Comparison of ENCODE assay signal across 1 cellular context in the genomic region with DNA sequence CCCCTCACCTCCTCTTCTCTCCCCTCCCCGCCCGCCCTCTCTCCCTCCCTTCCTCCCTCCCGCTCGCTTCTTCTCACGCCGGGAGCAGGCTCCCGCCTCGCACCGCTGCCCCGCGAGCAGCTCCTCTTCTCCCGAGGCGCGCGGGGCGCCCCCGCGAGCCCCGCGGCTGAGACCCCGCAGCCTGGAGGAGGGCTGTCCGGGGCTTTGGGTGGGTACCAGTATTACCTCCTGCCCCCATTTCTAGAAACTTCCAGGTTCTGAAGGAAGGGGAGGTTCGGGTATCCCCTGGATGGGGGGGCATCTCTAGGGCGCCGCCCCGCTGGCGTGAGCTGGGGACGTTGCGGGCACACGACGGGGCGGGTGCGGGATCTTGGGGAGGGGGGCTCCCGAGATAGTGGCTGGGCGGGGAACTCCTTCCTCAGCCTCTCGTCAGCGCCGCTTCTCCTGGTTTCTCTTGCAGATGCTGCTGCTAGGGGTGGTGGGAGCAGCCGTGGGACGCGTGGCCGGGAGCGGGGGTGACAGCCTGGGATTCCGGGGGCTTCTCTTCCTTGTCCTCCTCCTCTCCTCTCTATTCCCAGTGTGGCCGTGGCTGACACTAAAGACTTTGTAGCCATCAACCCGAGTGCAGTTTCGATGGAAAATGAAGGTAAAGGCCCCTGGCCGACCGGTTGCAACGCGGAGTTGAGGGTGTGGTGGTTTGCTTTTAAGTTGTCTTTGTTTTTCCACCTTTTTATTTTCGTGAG.
TF ChIP-seq lines count a peak whose summit lies in the region.

No MANE protein-coding gene starts in this region.

TF ChIP-seq in WTC11, 78 proteins besides CTCF, POLR2A, EP300 and RAD21 (continued from another document):
- TF ChIP-seq AFF4 (CRISPR knock-in tag; IDR thresholded peaks at IDR 0.05; ENCODE audit: borderline replicate concordance) (no peak), MAX (CRISPR knock-in tag; IDR thresholded peaks at IDR 0.05) (no peak)
- TF ChIP-seq, protein P1, sequence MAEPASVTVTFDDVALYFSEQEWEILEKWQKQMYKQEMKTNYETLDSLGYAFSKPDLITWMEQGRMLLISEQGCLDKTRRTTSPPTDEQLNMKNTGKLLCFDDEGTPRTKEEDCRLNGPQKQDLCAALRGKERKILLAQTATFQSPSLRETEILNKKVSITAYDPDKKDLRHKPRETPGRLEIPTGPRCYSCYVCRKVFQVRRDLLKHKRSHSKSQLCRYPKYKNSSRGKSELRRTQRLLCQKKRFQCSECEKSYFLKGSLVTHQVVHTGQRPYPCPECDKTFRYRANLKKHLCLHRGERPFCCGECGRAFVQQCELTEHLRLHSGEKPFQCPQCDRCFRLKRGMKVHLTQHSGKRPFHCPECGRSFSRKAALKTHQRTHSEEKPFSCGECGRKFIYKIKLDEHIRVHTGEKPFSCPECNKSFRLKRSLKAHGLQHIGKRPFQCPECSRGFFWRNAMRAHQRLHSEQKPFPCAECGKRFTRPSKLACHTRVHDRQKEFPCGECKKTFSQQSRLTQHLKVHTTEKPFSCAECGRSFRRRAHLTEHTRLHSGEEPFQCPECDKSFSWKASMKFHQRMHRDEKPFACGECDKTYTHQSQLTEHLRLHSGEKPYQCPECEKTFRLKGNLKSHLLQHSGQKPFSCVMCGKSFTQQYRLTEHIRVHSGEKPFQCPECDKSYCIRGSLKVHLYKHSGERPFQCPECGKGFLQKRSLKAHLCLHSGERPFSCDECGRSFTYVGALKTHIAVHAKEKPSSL (CRISPR knock-in tag; conservative IDR thresholded peaks at IDR 0.05): no peak
